14 cellular contexts compared by ENCODE assay signal in the genomic region with DNA sequence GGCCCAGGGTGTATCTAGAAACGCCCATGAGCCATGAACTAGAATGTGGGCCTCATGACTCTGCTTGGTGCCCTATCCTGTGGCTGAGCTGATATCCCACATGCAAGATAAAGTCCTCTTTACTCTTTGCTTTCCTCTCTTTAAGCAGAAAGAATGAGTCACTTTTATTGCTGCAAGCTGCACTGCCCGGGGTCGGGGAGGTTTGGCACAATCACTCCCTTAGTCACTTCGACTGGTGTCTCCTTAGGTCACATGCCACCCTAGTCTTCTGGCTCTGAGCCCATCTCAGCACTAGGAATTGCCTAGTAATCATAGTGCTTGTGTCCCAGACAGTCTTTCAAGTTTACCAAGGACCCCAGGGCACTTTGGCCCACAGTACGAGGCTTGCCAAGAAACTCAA.
A peak's percentile ranks its signal among the peaks of the same experiment; 100 is the strongest.
DNase-seq lines count a peak whose midpoint lies in the region; FAIRE-seq and TF ChIP-seq lines count a peak whose summit lies in the region.
"Had no signal": no experiment of that assay in that cellular context is flagged by ENCODE, and none has a peak within 500 bp of the region (broad histone marks: within the 10 kb centered on the region; RNA-seq: fewer than 3 reads in every experiment).

No MANE protein-coding gene starts in this region.

- POLR2A ChIA-PET in HEK293 (lab: Yijun Ruan, JAX): no interaction called here

- H3K36me3 ChIP-seq in HEK293 (ENCODE audit: control insufficient read depth in 2 of 2, insufficient read depth in 1 of 2, low read length in 2 of 2): no peaks in the 10 kb centered on the region
- H3K36me3 ChIP-seq: neutrophil had no signal

- DNase-seq in A172 (ENCODE audit: low spot score) (peak; percentile 69), RKO (ENCODE audit: low spot score) (peak; percentile 59), fibroblast of the aortic adventitia (ENCODE audit: low read depth) (peak; percentile 13), NCI-H526 treated with DMSO at 0.1 percent for 48 hours (lab: John Stamatoyannopoulos, UW) (no peak), NCI-H1694 (lab: John Stamatoyannopoulos, UW) (no peak), D721Med (ENCODE audit: insufficient read length, low spot score) (no peak), HuH-7 (ENCODE audit: low spot score) (no peak)
- DNase-seq: amygdala; NCI-H1417; NCI-H524; stimulated activated naive CD8-positive, alpha-beta T cell treated with anti-CD3 and anti-CD28 coated beads, Interleukin-15, Interleukin-2, amounts not matched to agents 100 U/mL and 50 U/mL, for 24 hours; T-helper 9 cell had no signal

- TF ChIP-seq CTCF in HEK293 (tag by site-specific recombination; IDR thresholded peaks at IDR 0.05): no peak
- TF ChIP-seq CTCF in fibroblast of the aortic adventitia (IDR thresholded peaks at IDR 0.05; ENCODE audit: insufficient read depth, low read length): no peak
- no peak for TF ChIP-seq CTCF in D721Med (IDR thresholded peaks at IDR 0.05; ENCODE audit: insufficient read depth, missing control alignments)

- no peaks in the 10 kb centered on the region for H3K4me1 ChIP-seq in HEK293 (ENCODE audit: control insufficient read depth, insufficient read depth, low read length)

- CTCF ChIA-PET in HEK293 (lab: Yijun Ruan, JAX): no interaction called here

- FAIRE-seq in D721Med (lab: Jason Lieb, UNC): no peak

- H3K27ac ChIP-seq in HEK293 (ENCODE audit: extremely low read depth, low read depth, low read length): no peak overlapping the region; the same call in 1 of the 2 replicates
- H3K27ac ChIP-seq: neutrophil had no signal

- H3K4me3 ChIP-seq in HEK293 (ENCODE audit: low read depth, low read length) (no peak overlapping the region), fibroblast of the aortic adventitia (ENCODE audit: low read depth, low read length) (no peak overlapping the region)

- no peaks in the 10 kb centered on the region for H3K9me3 ChIP-seq in HEK293 (ENCODE audit: control insufficient read depth, insufficient read depth, low read depth, low read length)
- H3K9me3 ChIP-seq: neutrophil had no signal

TF ChIP-seq in HEK293, 187 proteins besides CTCF, POLR2A, EP300 and RAD21:
- TF ChIP-seq ZNF2 (tag by site-specific recombination; IDR thresholded peaks at IDR 0.05) (no peak), ZNF140 (tag by site-specific recombination; IDR thresholded peaks at IDR 0.05) (no peak), OSR2 (tag by site-specific recombination; IDR thresholded peaks at IDR 0.05) (no peak), ZEB2 (tag by site-specific recombination; IDR thresholded peaks at IDR 0.05) (no peak), ZNF660 (tag by site-specific recombination; IDR thresholded peaks at IDR 0.05) (0 out of 2 replicates have a peak, but pooled peaks have one; percentile 33), ZNF558 (tag by site-specific recombination; IDR thresholded peaks at IDR 0.05) (no peak), ZXDB (tag by site-specific recombination; IDR thresholded peaks at IDR 0.05) (no peak), SCRT2 (tag by site-specific recombination; IDR thresholded peaks at IDR 0.05) (no peak), SP3 (tag by site-specific recombination; IDR thresholded peaks at IDR 0.05) (no peak)
- TF ChIP-seq, protein P1, sequence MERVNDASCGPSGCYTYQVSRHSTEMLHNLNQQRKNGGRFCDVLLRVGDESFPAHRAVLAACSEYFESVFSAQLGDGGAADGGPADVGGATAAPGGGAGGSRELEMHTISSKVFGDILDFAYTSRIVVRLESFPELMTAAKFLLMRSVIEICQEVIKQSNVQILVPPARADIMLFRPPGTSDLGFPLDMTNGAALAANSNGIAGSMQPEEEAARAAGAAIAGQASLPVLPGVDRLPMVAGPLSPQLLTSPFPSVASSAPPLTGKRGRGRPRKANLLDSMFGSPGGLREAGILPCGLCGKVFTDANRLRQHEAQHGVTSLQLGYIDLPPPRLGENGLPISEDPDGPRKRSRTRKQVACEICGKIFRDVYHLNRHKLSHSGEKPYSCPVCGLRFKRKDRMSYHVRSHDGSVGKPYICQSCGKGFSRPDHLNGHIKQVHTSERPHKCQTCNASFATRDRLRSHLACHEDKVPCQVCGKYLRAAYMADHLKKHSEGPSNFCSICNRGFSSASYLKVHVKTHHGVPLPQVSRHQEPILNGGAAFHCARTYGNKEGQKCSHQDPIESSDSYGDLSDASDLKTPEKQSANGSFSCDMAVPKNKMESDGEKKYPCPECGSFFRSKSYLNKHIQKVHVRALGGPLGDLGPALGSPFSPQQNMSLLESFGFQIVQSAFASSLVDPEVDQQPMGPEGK (tag by site-specific recombination; IDR thresholded peaks at IDR 0.05): no peak
- TF ChIP-seq, protein P2, sequence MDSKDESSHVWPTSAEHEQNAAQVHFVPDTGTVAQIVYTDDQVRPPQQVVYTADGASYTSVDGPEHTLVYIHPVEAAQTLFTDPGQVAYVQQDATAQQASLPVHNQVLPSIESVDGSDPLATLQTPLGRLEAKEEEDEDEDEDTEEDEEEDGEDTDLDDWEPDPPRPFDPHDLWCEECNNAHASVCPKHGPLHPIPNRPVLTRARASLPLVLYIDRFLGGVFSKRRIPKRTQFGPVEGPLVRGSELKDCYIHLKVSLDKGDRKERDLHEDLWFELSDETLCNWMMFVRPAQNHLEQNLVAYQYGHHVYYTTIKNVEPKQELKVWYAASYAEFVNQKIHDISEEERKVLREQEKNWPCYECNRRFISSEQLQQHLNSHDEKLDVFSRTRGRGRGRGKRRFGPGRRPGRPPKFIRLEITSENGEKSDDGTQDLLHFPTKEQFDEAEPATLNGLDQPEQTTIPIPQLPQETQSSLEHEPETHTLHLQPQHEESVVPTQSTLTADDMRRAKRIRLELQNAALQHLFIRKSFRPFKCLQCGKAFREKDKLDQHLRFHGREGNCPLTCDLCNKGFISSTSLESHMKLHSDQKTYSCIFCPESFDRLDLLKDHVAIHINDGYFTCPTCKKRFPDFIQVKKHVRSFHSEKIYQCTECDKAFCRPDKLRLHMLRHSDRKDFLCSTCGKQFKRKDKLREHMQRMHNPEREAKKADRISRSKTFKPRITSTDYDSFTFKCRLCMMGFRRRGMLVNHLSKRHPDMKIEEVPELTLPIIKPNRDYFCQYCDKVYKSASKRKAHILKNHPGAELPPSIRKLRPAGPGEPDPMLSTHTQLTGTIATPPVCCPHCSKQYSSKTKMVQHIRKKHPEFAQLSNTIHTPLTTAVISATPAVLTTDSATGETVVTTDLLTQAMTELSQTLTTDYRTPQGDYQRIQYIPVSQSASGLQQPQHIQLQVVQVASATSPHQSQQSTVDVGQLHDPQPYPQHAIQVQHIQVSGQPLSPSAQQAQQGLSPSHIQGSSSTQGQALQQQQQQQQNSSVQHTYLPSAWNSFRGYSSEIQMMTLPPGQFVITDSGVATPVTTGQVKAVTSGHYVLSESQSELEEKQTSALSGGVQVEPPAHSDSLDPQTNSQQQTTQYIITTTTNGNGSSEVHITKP (tag by site-specific recombination; IDR thresholded peaks at IDR 0.05): 0 out of 2 replicates have a peak, but pooled peaks have one; percentile 42
- TF ChIP-seq, protein P3, sequence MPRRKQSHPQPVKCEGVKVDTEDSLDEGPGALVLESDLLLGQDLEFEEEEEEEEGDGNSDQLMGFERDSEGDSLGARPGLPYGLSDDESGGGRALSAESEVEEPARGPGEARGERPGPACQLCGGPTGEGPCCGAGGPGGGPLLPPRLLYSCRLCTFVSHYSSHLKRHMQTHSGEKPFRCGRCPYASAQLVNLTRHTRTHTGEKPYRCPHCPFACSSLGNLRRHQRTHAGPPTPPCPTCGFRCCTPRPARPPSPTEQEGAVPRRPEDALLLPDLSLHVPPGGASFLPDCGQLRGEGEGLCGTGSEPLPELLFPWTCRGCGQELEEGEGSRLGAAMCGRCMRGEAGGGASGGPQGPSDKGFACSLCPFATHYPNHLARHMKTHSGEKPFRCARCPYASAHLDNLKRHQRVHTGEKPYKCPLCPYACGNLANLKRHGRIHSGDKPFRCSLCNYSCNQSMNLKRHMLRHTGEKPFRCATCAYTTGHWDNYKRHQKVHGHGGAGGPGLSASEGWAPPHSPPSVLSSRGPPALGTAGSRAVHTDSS (tag by site-specific recombination; IDR thresholded peaks at IDR 0.05): no peak
- TF ChIP-seq, protein P4, sequence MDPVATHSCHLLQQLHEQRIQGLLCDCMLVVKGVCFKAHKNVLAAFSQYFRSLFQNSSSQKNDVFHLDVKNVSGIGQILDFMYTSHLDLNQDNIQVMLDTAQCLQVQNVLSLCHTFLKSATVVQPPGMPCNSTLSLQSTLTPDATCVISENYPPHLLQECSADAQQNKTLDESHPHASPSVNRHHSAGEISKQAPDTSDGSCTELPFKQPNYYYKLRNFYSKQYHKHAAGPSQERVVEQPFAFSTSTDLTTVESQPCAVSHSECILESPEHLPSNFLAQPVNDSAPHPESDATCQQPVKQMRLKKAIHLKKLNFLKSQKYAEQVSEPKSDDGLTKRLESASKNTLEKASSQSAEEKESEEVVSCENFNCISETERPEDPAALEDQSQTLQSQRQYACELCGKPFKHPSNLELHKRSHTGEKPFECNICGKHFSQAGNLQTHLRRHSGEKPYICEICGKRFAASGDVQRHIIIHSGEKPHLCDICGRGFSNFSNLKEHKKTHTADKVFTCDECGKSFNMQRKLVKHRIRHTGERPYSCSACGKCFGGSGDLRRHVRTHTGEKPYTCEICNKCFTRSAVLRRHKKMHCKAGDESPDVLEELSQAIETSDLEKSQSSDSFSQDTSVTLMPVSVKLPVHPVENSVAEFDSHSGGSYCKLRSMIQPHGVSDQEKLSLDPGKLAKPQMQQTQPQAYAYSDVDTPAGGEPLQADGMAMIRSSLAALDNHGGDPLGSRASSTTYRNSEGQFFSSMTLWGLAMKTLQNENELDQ (tag by site-specific recombination; IDR thresholded peaks at IDR 0.05; ENCODE audit: low read depth): no peak

Comparison
In these comparisons a context has a peak if more than half of its experiments do, and no peak if none do; other contexts are left out.
1. DNase-seq: peak in A172 (single experiment), RKO (single experiment) and fibroblast of the aortic adventitia (single experiment); none in NCI-H526 treated with DMSO at 0.1 percent for 48 hours (single experiment), NCI-H1694 (single experiment), D721Med (single experiment) and HuH-7 (single experiment).